Comparison of ENCODE assay signal across 9 cellular contexts in the genomic region with DNA sequence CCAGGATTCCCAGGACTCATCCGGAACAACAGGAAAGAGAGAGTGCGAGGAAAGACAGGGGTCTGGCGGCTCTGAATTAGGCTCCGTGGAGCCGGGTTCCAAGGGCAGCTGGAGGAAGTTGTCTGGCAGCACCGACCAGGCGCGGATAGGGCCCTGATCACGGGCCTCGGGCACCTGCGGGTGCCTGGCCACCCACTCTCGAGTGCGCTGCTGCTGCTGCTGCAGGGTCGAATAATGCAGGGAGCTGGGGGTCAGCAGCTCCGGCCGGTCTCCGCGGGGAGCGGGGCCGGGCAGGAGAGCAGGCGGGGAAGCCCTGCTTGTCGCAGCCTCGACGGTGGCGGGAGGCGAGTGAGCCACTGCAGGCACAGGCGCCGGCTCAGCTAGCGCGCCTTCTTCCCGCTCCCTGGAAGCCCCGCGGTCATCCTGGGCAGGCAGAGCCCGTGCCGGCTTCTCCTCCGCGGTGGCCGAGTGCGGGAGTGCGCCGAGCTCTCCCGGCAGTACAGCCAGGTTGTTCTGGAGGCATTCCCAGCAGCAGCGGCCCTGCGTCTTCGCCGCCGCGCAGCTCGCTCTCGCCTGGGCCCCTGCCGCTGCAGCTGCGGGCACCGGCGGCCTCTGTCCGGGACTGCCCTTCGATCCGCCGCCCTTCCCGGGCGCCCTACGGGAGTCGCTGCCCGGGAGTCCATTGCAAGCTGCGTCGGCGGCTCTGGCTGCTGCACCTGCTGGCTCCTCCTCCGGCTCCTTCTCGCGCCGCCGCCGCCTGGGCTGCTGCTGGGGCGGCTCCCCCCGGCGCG. TPM values are rescaled to one million over a fixed set of nuclear protein-coding genes. Genes with fewer than 3 reads are reported as not detected.
DNase-seq lines count a peak whose midpoint lies in the region; ATAC-seq, FAIRE-seq and TF ChIP-seq lines count a peak whose summit lies in the region.
"Had no signal": no experiment of that assay in that cellular context is flagged by ENCODE, and none has a peak within 500 bp of the region (broad histone marks: within the 10 kb centered on the region; RNA-seq: fewer than 3 reads in every experiment).

No MANE protein-coding gene starts in this region.

- no peak overlapping the region for H3K4me3 Mint-ChIP-seq in activated naive CD8-positive, alpha-beta T cell treated with anti-CD3 and anti-CD28 coated beads, Interleukin-2, amount 50 U/mL, for 24 hours

- H3K27ac ChIP-seq in hepatocyte = peak overlapping the region; percentile 95

- 2% methylated on average over 43 of the region's 76 CpGs for WGBS in hepatocyte (ENCODE audit: low lambda C conversion rate, missing lambda C conversion rate)

- no peaks in the 10 kb centered on the region for H3K36me3 Mint-ChIP-seq in activated naive CD8-positive, alpha-beta T cell treated with anti-CD3 and anti-CD28 coated beads, Interleukin-2, amount 50 U/mL, for 24 hours (ENCODE audit: low read depth)

- peaks cover 10% of the 10 kb centered on the region for H3K4me1 ChIP-seq in hepatocyte (ENCODE audit: insufficient read depth)

- H3K4me1 Mint-ChIP-seq in activated naive CD8-positive, alpha-beta T cell treated with anti-CD3 and anti-CD28 coated beads, Interleukin-2, amount 50 U/mL, for 24 hours = peaks cover 7% of the 10 kb centered on the region

- H4K20me1 ChIP-seq in hepatocyte (ENCODE audit: insufficient read depth, poor library complexity, severe bottlenecking) = no peaks in the 10 kb centered on the region

- DNase-seq in 8988T (peak; percentile 31), GM12892 (ENCODE audit: insufficient read length) (peak; percentile 29), NCI-H1105 (lab: John Stamatoyannopoulos, UW) (peak; percentile 43), hepatocyte (ENCODE audit: low spot score) (peak; percentile 80), skeletal muscle cell (ENCODE audit: low read depth) (no peak), NCI-H128 (lab: John Stamatoyannopoulos, UW; ENCODE audit: unreplicated experiment) (no peak), NCI-H2107 treated with DMSO at 0.1 percent for 48 hours (lab: John Stamatoyannopoulos, UW; ENCODE audit: unreplicated experiment) (no peak)
- DNase-seq in activated naive CD8-positive, alpha-beta T cell treated with anti-CD3 and anti-CD28 coated beads, Interleukin-2, amount 50 U/mL, for 24 hours = peak; percentile 14

- no peaks in the 10 kb centered on the region for H3K9me3 ChIP-seq in hepatocyte (ENCODE audit: low read depth)

- TF ChIP-seq POLR2A in GM12892 (IDR thresholded peaks at IDR 0.05; ENCODE audit: low read depth, low read length) = no peak

- no peak for TF ChIP-seq CTCF in hepatocyte (IDR thresholded peaks at IDR 0.05; ENCODE audit: poor library complexity)

- H3K27me3 Mint-ChIP-seq in activated naive CD8-positive, alpha-beta T cell treated with anti-CD3 and anti-CD28 coated beads, Interleukin-2, amount 50 U/mL, for 24 hours = peaks cover 53% of the 10 kb centered on the region

- H3K9me3 Mint-ChIP-seq in activated naive CD8-positive, alpha-beta T cell treated with anti-CD3 and anti-CD28 coated beads, Interleukin-2, amount 50 U/mL, for 24 hours = no peaks in the 10 kb centered on the region

- H3K36me3 ChIP-seq in hepatocyte (replicated peaks; ENCODE audit: insufficient read depth, low read depth) = no peaks in the 10 kb centered on the region

- H3K27ac Mint-ChIP-seq in activated naive CD8-positive, alpha-beta T cell treated with anti-CD3 and anti-CD28 coated beads, Interleukin-2, amount 50 U/mL, for 24 hours = no peak overlapping the region

- ATAC-seq in activated naive CD8-positive, alpha-beta T cell treated with anti-CD3 and anti-CD28 coated beads, Interleukin-2, amount 50 U/mL, for 24 hours = peak; percentile 18

- H3K27me3 ChIP-seq in hepatocyte = peaks cover 19% of the 10 kb centered on the region

- peak overlapping the region; percentile 97 for H3K4me2 ChIP-seq in hepatocyte

- H3K4me3 ChIP-seq in hepatocyte (peak overlapping the region; percentile 73), skeletal muscle cell (ENCODE audit: low read depth, low read length) (peak overlapping the region; percentile 42)

- H3K9me2 ChIP-seq in hepatocyte (replicated peaks; ENCODE audit: insufficient read depth) = no peaks in the 10 kb centered on the region

- H2AFZ ChIP-seq in hepatocyte = peak overlapping the region; percentile 75

- FAIRE-seq in GM12892 (lab: Jason Lieb, UNC) = no peak

- H3K79me2 ChIP-seq in hepatocyte = peaks cover 40% of the 10 kb centered on the region

RNA-seq across cellular contexts. Expression of a gene that starts 1.0 kb away (rescaled TPM):
- 0.78 TPM for polyA plus RNA-seq in GM12892 (2012; ENCODE audit: missing spikeins)
- total RNA-seq in hepatocyte = 16.2 and 18.9 TPM in 2 replicates
- polyA plus RNA-seq in hepatocyte = 5.7 and 8.7 TPM in 2 replicates
- total RNA-seq: glomerular endothelial cell had no signal

RNA-seq across cellular contexts. Expression of a gene that starts 52.6 kb away (rescaled TPM):
- 63.6 TPM for polyA plus RNA-seq in GM12892 (2012; ENCODE audit: missing spikeins)
- 140 and 146 TPM in 2 replicates for total RNA-seq in hepatocyte
- 68.3 and 74.7 TPM in 2 replicates for polyA plus RNA-seq in hepatocyte

Comparison
In these comparisons a context has a peak if more than half of its experiments do, and no peak if none do; other contexts are left out.
1. DNase-seq: peak in 8988T (single experiment), GM12892 (single experiment), NCI-H1105 (single experiment), activated naive CD8-positive, alpha-beta T cell treated with anti-CD3 and anti-CD28 coated beads, Interleukin-2, amount 50 U/mL, for 24 hours (single experiment) and hepatocyte (single experiment); none in skeletal muscle cell (single experiment), NCI-H128 (single experiment) and NCI-H2107 treated with DMSO at 0.1 percent for 48 hours (single experiment).